8 cellular contexts compared by ENCODE assay signal in genomic region chr3:10437272-10437994, GRCh38.
DNase-seq lines count a peak whose midpoint lies in the region; ATAC-seq, FAIRE-seq and TF ChIP-seq lines count a peak whose summit lies in the region.

No MANE protein-coding gene starts in this region.

- ATAC-seq in GM21447 (IDR thresholded peaks at IDR 0.05; ENCODE audit: unreplicated experiment) = peak; percentile 77
- ATAC-seq in GM19395 (IDR thresholded peaks at IDR 0.05; ENCODE audit: unreplicated experiment) = no peak

- H3K27me3 ChIP-seq in bronchial epithelial cell (ENCODE audit: control insufficient read depth, insufficient read depth, low read length) = no peaks in the 10 kb centered on the region

- DNase-seq in T-helper 9 cell = peak; percentile 26
- peak; percentile 91 for DNase-seq in bronchial epithelial cell (ENCODE audit: low read depth)
- peak; percentile 38 to 63 for DNase-seq in stimulated activated CD4-positive, alpha-beta T cell treated with anti-CD3 and anti-CD28 coated beads, Interleukin-1b, Interleukin-23, amount 100 ng/mL, for 4 hours (ENCODE audit: low read depth in 2 of 2)
- no peak for DNase-seq in LoVo (ENCODE audit: low spot score)
- DNase-seq in NCI-H774 (lab: John Stamatoyannopoulos, UW) = no peak
- DNase-seq in GF-D8 (lab: John Stamatoyannopoulos, UW) = no peak

- H3K4me3 ChIP-seq in bronchial epithelial cell (ENCODE audit: low read depth, low read length) = no peak overlapping the region

- TF ChIP-seq CTCF in bronchial epithelial cell (IDR thresholded peaks at IDR 0.05; ENCODE audit: insufficient read depth, low read length, severe bottlenecking) = no peak

- peak; percentile 73 for FAIRE-seq in bronchial epithelial cell (lab: Jason Lieb, UNC)

- no peaks in the 10 kb centered on the region for H3K36me3 ChIP-seq in bronchial epithelial cell (ENCODE audit: control insufficient read depth, insufficient read depth, low read length)

Comparison
In these comparisons a context has a peak if more than half of its experiments do, and no peak if none do; other contexts are left out.
1. DNase-seq: peak in T-helper 9 cell (single experiment), bronchial epithelial cell (single experiment) and stimulated activated CD4-positive, alpha-beta T cell treated with anti-CD3 and anti-CD28 coated beads, Interleukin-1b, Interleukin-23, amount 100 ng/mL, for 4 hours (2 of 2); none in LoVo (single experiment), NCI-H774 (single experiment) and GF-D8 (single experiment).